ENCODE assay signal across 25 cellular contexts in the genomic region with DNA sequence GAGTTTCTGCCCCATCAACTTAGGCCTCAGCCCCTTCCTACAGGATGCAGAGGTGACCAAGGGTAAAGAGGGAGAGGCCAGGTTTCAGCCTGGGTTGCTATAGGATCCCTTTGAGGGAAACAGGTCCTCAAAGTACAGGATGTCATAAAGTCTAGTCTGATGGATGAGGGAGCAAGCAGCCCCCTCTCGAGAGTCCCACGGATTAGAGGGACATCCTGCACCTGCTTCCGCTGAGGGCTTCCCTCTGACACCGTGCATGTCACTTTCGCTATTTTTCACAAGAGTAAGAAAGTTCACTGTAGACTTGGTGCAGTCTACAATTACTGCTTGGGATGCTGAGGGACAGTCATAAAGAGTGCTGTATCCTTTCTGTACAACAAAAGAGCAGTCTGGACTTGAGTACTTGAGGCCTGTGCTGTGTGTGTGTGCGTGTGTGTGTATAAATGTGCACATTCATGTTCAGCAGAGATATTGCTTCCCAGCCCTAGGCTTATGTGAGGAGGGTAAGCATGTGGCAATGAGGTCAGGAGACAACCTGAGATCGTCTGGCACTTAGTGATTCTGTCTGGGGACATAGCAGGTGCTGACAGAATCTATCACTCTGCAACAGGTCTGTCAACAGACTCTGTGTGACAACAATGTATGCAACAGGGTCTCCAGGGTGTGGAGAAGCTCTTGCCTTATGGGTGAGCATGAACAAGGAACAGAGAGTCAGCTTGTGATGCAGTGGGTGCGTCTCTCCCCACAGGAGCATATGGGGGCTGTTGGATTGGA. TPM values are rescaled to one million over a fixed set of nuclear protein-coding genes. Genes with fewer than 3 reads are reported as not detected.
"Had no signal": no experiment of that assay in that cellular context is flagged by ENCODE, and none has a peak within 500 bp of the region (broad histone marks: within the 10 kb centered on the region; RNA-seq: fewer than 3 reads in every experiment).

No MANE protein-coding gene starts in this region.

- H3K4me1 ChIP-seq: breast epithelium, esophagus squamous epithelium, left lung, lower lobe of right lung, prostate gland, testis, transverse colon had no signal

- H3K27ac ChIP-seq: breast epithelium, esophagus squamous epithelium, left lung, lower lobe of right lung, neutrophil, ovary, prostate gland, testis, transverse colon had no signal

- H3K9me3 ChIP-seq: breast epithelium, esophagus squamous epithelium, left lung, lower lobe of right lung, neutrophil, ovary, prostate gland, testis, transverse colon had no signal

- DNase-seq: activated CD4-positive, alpha-beta T cell treated with anti-CD3 and anti-CD28 coated beads for 1 hour; activated CD4-positive, alpha-beta T cell treated with anti-CD3 and anti-CD28 coated beads, Interleukin-2, amount 10 ng/mL, durations not matched to agents 7 days and 5 days; activated CD8-positive, alpha-beta memory T cell treated with anti-CD3 and anti-CD28 coated beads, Interleukin-2, amount 10 ng/mL, durations not matched to agents 7 days and 5 days; activated CD8-positive, alpha-beta T cell treated with anti-CD3 and anti-CD28 coated beads, Interleukin-2, amount 10 ng/mL, durations not matched to agents 7 days and 5 days; activated naive CD4-positive, alpha-beta T cell; activated T-cell treated with anti-CD3 and anti-CD28 coated beads, Interleukin-2, amount 50 U/mL, for 72 hours; dermis blood vessel endothelial cell; effector CD4-positive, alpha-beta T cell; esophagus squamous epithelium; foreskin melanocyte; kidney glomerular epithelial cell; left lung; lower lobe of right lung; mesenchymal stem cell; nephron progenitor cell; ovary; stimulated activated naive CD8-positive, alpha-beta T cell treated with anti-CD3 and anti-CD28 coated beads, Interleukin-15, Interleukin-2, amounts not matched to agents 100 U/mL and 50 U/mL, for 24 hours; T-helper 2 cell; testis; transverse colon had no signal

- ATAC-seq: activated CD8-positive, alpha-beta memory T cell treated with anti-CD3 and anti-CD28 coated beads, Interleukin-2, amount 10 ng/mL, durations not matched to agents 7 days and 5 days; activated CD8-positive, alpha-beta T cell treated with anti-CD3 and anti-CD28 coated beads, Interleukin-2, amount 10 ng/mL, durations not matched to agents 7 days and 5 days; activated naive CD4-positive, alpha-beta T cell treated with anti-CD3 and anti-CD28 coated beads, Interleukin-2, amount 50 U/mL, for 72 hours; activated T-cell treated with anti-CD3 and anti-CD28 coated beads, Interleukin-2, amount 50 U/mL, for 72 hours; left lung; lower lobe of right lung; stimulated activated naive CD8-positive, alpha-beta T cell treated with anti-CD3 and anti-CD28 coated beads, Interleukin-15, Interleukin-2, amounts not matched to agents 100 U/mL and 50 U/mL, for 24 hours had no signal

- H3K36me3 ChIP-seq: breast epithelium, esophagus squamous epithelium, left lung, lower lobe of right lung, neutrophil, ovary, prostate gland, transverse colon had no signal

- H3K4me3 ChIP-seq: breast epithelium, esophagus squamous epithelium, left lung, lower lobe of right lung, ovary, prostate gland, testis, transverse colon had no signal

- H3K27me3 ChIP-seq: breast epithelium, ovary, testis, transverse colon had no signal

RNA-seq across cellular contexts. Expression of gene CHST1, which starts 18.1 kb away (rescaled TPM):
- total RNA-seq: activated CD4-positive, alpha-beta T cell treated with anti-CD3 and anti-CD28 coated beads, Interleukin-2, amount 10 ng/mL, durations not matched to agents 7 days and 5 days; activated CD8-positive, alpha-beta T cell treated with anti-CD3 and anti-CD28 coated beads, Interleukin-2, amount 10 ng/mL, durations not matched to agents 7 days and 5 days; mononuclear cell had no signal
